Comparison of ENCODE assay signal across 27 cellular contexts in genomic region chr16:52283581-52284375, GRCh38.
"Had no signal": no experiment of that assay in that cellular context is flagged by ENCODE, and none has a peak within 500 bp of the region (broad histone marks: within the 10 kb centered on the region; RNA-seq: fewer than 3 reads in every experiment).

No MANE protein-coding gene starts in this region.

- H3K4me3 ChIP-seq: breast epithelium, SJSA1 had no signal

- H3K27ac ChIP-seq: breast epithelium, SJSA1 had no signal

- DNase-seq: activated CD4-positive, alpha-beta T cell treated with anti-CD3 and anti-CD28 coated beads, Interleukin-2, amount 10 ng/mL, durations not matched to agents 24 days and 14 days; activated CD4-positive, alpha-beta T cell treated with anti-CD3 and anti-CD28 coated beads, Interleukin-2, amount 50 U/mL, for 4 hours; activated CD8-positive, alpha-beta T cell treated with anti-CD3 and anti-CD28 coated beads for 36 hours; activated effector memory CD4-positive, alpha-beta T cell treated with anti-CD3 and anti-CD28 coated beads, Interleukin-2, amount 50 U/mL, for 16 hours; activated naive CD4-positive, alpha-beta T cell; activated naive CD4-positive, alpha-beta T cell treated with anti-CD3 and anti-CD28 coated beads, Interleukin-2, amount 50 U/mL, for 16 hours; activated naive CD8-positive, alpha-beta T cell treated with anti-CD3 and anti-CD28 coated beads for 36 hours; activated T-cell treated with anti-CD3 and anti-CD28 coated beads, Interleukin-2, amount 50 U/mL, for 1 hour; activated T-cell treated with anti-CD3 and anti-CD28 coated beads, Interleukin-2, amount 50 U/mL, for 72 hours; amniotic stem cell; aorta; caudate nucleus; MM.1S; MV-4-11; NCI-H1092; NCI-H1436 treated with DMSO at 0.1 percent for 48 hours; NCI-H1694 treated with DMSO at 0.1 percent for 48 hours; NCI-H2029; NCI-H345; NCI-H524 treated with DMSO at 0.1 percent for 48 hours; SHP77; SK-N-SH had no signal

- H3K4me1 ChIP-seq: breast epithelium, SJSA1 had no signal

- ATAC-seq: activated CD8-positive, alpha-beta T cell treated with anti-CD3 and anti-CD28 coated beads for 36 hours; activated T-cell treated with anti-CD3 and anti-CD28 coated beads, Interleukin-2, amount 50 U/mL, for 72 hours; activated T-helper 17 cell treated with anti-CD3 and anti-CD28 coated beads, Interleukin-2, amount 50 U/mL, for 72 hours; Panc1 had no signal

- H3K27me3 ChIP-seq: breast epithelium, SJSA1 had no signal

- H3K9me3 ChIP-seq: breast epithelium, SJSA1, SK-N-SH had no signal

- FAIRE-seq: TTC549 had no signal

- H3K9ac ChIP-seq: SK-N-SH had no signal

- H3K4me2 ChIP-seq: SK-N-SH had no signal

- H3K36me3 ChIP-seq: breast epithelium, SJSA1 had no signal
